In genomic region chr17:42180411-42180921, GRCh38 we compare ENCODE assay signal across 1 cellular context.
TF ChIP-seq lines count a peak whose summit lies in the region.

No MANE protein-coding gene starts in this region.

TF ChIP-seq in HEK293T, 16 proteins besides CTCF, POLR2A, EP300 and RAD21 (continued from another document):
- TF ChIP-seq ARNT (IDR thresholded peaks at IDR 0.05) (no peak), SUZ12 (IDR thresholded peaks at IDR 0.05) (no peak), ELF4 (IDR thresholded peaks at IDR 0.05) (no peak)
